32 cellular contexts compared by ENCODE assay signal in the genomic region with DNA sequence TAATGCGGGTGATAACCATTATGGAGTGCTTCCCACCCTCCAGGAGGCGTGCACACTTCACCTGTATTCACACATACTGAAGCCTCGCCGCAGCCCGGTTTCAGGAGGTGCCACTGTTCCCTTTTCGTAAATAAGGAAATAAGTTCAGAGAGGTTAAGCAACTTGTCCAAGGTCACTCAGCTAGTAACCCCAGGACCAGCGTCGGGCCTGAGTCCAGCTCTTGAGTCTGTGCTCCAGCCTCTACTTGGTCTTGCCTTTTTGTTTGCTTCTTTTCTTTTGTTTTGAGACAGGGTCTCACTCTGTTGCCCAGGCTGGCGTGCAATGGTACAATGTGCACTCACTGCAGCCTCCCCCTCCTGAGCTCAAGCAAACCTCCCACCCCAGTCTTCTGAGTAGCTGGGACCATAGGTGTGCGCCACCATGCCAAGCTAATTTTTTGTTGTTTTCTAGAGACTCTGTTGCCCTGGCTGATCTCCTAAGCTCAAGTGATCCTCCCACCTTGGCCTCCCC.
"Had no signal": no experiment of that assay in that cellular context is flagged by ENCODE, and none has a peak within 500 bp of the region (broad histone marks: within the 10 kb centered on the region; RNA-seq: fewer than 3 reads in every experiment).

No MANE protein-coding gene starts in this region.

- H3K36me3 ChIP-seq: ascending aorta, cardiac muscle cell, colonic mucosa, gastroesophageal sphincter, neutrophil, ovary, sigmoid colon, thoracic aorta, vagina had no signal

- H3K27ac ChIP-seq: cardiac muscle cell, colonic mucosa, dorsolateral prefrontal cortex, hepatocyte, neutrophil, psoas muscle, thoracic aorta, vagina had no signal

- H3K4me3 ChIP-seq: ascending aorta, cardiac muscle cell, colonic mucosa, dorsolateral prefrontal cortex, gastroesophageal sphincter, hepatocyte, ovary, psoas muscle, sigmoid colon, thoracic aorta, vagina had no signal

- DNase-seq: activated CD4-positive, alpha-beta memory T cell treated with anti-CD3 and anti-CD28 coated beads for 36 hours; activated CD4-positive, alpha-beta T cell treated with anti-CD3 and anti-CD28 coated beads, Interleukin-2, amount 10 ng/mL, durations not matched to agents 24 days and 14 days; activated CD8-positive, alpha-beta memory T cell treated with anti-CD3 and anti-CD28 coated beads, Interleukin-2, amount 50 U/mL, for 4 hours; activated effector memory CD4-positive, alpha-beta T cell treated with anti-CD3 and anti-CD28 coated beads, Interleukin-2, amount 50 U/mL, for 16 hours; activated naive CD4-positive, alpha-beta T cell treated with anti-CD3 and anti-CD28 coated beads for 36 hours; activated naive CD8-positive, alpha-beta T cell treated with anti-CD3 and anti-CD28 coated beads, Interleukin-2, amount 10 ng/mL, durations not matched to agents 7 days and 5 days; activated T-cell treated with anti-CD3 and anti-CD28 coated beads, Interleukin-2, amount 50 U/mL, for 1 hour; cerebellar nuclear complex; colonic mucosa; dorsolateral prefrontal cortex; effector memory CD4-positive, alpha-beta T cell; erythroblast; left colon; midbrain; natural killer cell; sigmoid colon; small intestine; stimulated activated CD4-positive, alpha-beta T cell treated with anti-CD3 and anti-CD28 coated beads, Interleukin-4, amount 100 ng/mL, for 24 hours; T-helper 1 cell; trophoblast cell had no signal

- H2AFZ ChIP-seq: hepatocyte had no signal

- H3K27me3 ChIP-seq: ascending aorta, cardiac muscle cell, gastroesophageal sphincter, hepatocyte, ovary, sigmoid colon, vagina had no signal

- ATAC-seq: activated CD4-positive, CD25-positive, alpha-beta regulatory T cell treated with anti-CD3 and anti-CD28 coated beads, Interleukin-2, amount 50 U/mL, for 24 hours; gastroesophageal sphincter; left colon; natural killer cell; psoas muscle; stimulated activated effector memory CD8-positive, alpha-beta T cell treated with anti-CD3 and anti-CD28 coated beads, Interleukin-12 subunit alpha, Interleukin-12 subunit beta, amount 100 ng/mL, for 72 hours had no signal

- H3K4me1 ChIP-seq: colonic mucosa had no signal

- H3K9me3 ChIP-seq: ascending aorta, colonic mucosa, gastroesophageal sphincter, neutrophil, ovary, psoas muscle, sigmoid colon, thoracic aorta, vagina had no signal

- FAIRE-seq: keratinocyte, small intestine had no signal
